Comparison of ENCODE assay signal across 1 cellular context in genomic region chr16:84726079-84726669, GRCh38.
TF ChIP-seq lines count a peak whose summit lies in the region.

No MANE protein-coding gene starts in this region.

TF ChIP-seq in GM12878, 131 proteins besides CTCF, POLR2A, EP300 and RAD21 (continued from another document):
- TF ChIP-seq SIX5 (IDR thresholded peaks at IDR 0.05; ENCODE audit: low read depth, low read length, severe bottlenecking) = peak; percentile 16
- peak; percentile 19 for TF ChIP-seq MEF2B (IDR thresholded peaks at IDR 0.05; ENCODE audit: partially characterized antibody, poor library complexity, severe bottlenecking)
- TF ChIP-seq SPI1 (IDR thresholded peaks at IDR 0.05; ENCODE audit: borderline replicate concordance, insufficient read depth, low read depth, low read length) = no peak
- TF ChIP-seq FOXM1 (IDR thresholded peaks at IDR 0.05; ENCODE audit: low read depth, low read length) = peak; percentile 13; the same call in 1 of the 2 replicates
- no peak for TF ChIP-seq PBX3 (IDR thresholded peaks at IDR 0.05; ENCODE audit: insufficient replicate concordance, low read depth, low read length)
- TF ChIP-seq NRF1 (conservative IDR thresholded peaks at IDR 0.05; ENCODE audit: low read depth, low read length) = no peak
- TF ChIP-seq LARP7 (IDR thresholded peaks at IDR 0.05) = 0 out of 2 replicates have a peak, but pooled peaks have one; percentile 52
- no peak for TF ChIP-seq CEBPB (IDR thresholded peaks at IDR 0.05; ENCODE audit: borderline replicate concordance in 1 of 2, low read depth in 2 of 2, low read length in 2 of 2)
- TF ChIP-seq NBN (IDR thresholded peaks at IDR 0.05) = no peak
- TF ChIP-seq RELB (IDR thresholded peaks at IDR 0.05; ENCODE audit: low read depth) = no peak
- TF ChIP-seq SMC3 (IDR thresholded peaks at IDR 0.05; ENCODE audit: borderline replicate concordance, low read length) = peak; percentile 72
- peak; percentile 16 for TF ChIP-seq SKIL (IDR thresholded peaks at IDR 0.05; ENCODE audit: low read depth, poor library complexity, severe bottlenecking)
- no peak; the same call in 1 of the 2 replicates for TF ChIP-seq SIN3A (IDR thresholded peaks at IDR 0.05; ENCODE audit: low read depth, low read length)
- no peak for TF ChIP-seq TBL1XR1 (IDR thresholded peaks at IDR 0.05; ENCODE audit: low read depth, low read length)
- peak; percentile 50 for TF ChIP-seq GATAD2B (conservative IDR thresholded peaks at IDR 0.05; ENCODE audit: low read depth)
